In the genomic region with DNA sequence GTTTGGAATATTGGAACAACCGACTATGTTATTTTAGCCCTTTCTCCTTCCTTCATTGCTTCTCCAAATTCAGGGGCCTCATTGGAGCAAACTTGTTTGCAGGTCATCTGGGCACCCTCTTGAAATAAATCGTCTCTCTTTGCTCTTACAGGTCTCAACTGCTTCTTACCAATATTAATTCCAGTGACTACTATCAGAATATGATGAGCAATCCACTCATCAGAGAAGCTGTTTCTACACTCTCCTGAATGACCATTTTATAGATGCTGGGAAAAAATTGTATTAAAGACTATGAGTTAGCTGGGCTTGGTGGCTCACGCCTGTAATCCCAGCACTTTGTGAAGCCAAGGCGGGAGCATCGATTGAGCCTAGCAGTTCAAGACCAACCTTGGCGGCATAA, we compare ENCODE assay signal across 8 cellular contexts. TPM values are rescaled to one million over a fixed set of nuclear protein-coding genes. Genes with fewer than 3 reads are reported as not detected.
A peak's percentile ranks its signal among the peaks of the same experiment; 100 is the strongest.
DNase-seq lines count a peak whose midpoint lies in the region; ATAC-seq, FAIRE-seq and TF ChIP-seq lines count a peak whose summit lies in the region.

No MANE protein-coding gene starts in this region.

- H3K27me3 ChIP-seq in GM06990 (replicated peaks; ENCODE audit: control insufficient read depth, insufficient read depth, low read length) (no peaks in the 10 kb centered on the region), SJSA1 (replicated peaks) (no peaks in the 10 kb centered on the region), esophagus squamous epithelium (no peaks in the 10 kb centered on the region), small intestine (ENCODE audit: control insufficient read depth in 2 of 2, insufficient read depth in 2 of 2, low read length in 2 of 2) (no peaks in the 10 kb centered on the region), brain microvascular endothelial cell (replicated peaks) (no peaks in the 10 kb centered on the region)

- ATAC-seq in GM19023 (IDR thresholded peaks at IDR 0.05; ENCODE audit: unreplicated experiment): no peak

- no peak for DNase-seq in GM06990 (ENCODE audit: extremely low read depth, insufficient read length)
- no peak for DNase-seq in SJSA1 (ENCODE audit: low read depth in 1 of 2, low spot score in 2 of 2)
- DNase-seq in esophagus squamous epithelium (lab: John Stamatoyannopoulos, UW): no peak
- no peak for DNase-seq in small intestine
- DNase-seq in NCI-H1436 (lab: John Stamatoyannopoulos, UW): no peak
- DNase-seq in brain microvascular endothelial cell: no peak
- DNase-seq in NCI-H2171 treated with DMSO at 0.1 percent for 48 hours (lab: John Stamatoyannopoulos, UW): no peak

- peaks cover 19% of the 10 kb centered on the region for H3K4me1 ChIP-seq in SJSA1 (replicated peaks)
- H3K4me1 ChIP-seq in esophagus squamous epithelium: peaks cover 0 to 35% (median 5%) of the 10 kb centered on the region in 3 donors
- H3K4me1 ChIP-seq in small intestine (ENCODE audit: control insufficient read depth in 2 of 2, insufficient read depth in 1 of 2, low read depth in 1 of 2, low read length in 1 of 2): peaks cover 2 to 3% of the 10 kb centered on the region in 2 donors

- H3K4me3 ChIP-seq in GM06990 (replicated peaks; ENCODE audit: low read depth, low read length) (peak overlapping the region; percentile 64), SJSA1 (no peak overlapping the region), esophagus squamous epithelium (peak overlapping the region in 2 of 4 donors; percentile 65 to 73), small intestine (ENCODE audit: low read depth in 1 of 2, low read length in 2 of 2) (no peak overlapping the region), brain microvascular endothelial cell (ENCODE audit: low read depth, low read length) (no peak overlapping the region)

- TF ChIP-seq POLR2A in esophagus squamous epithelium (IDR thresholded peaks at IDR 0.05): no peak

- H3K36me3 ChIP-seq in GM06990 (ENCODE audit: control insufficient read depth, insufficient read depth, low read length): no peaks in the 10 kb centered on the region
- H3K36me3 ChIP-seq in SJSA1: no peaks in the 10 kb centered on the region
- H3K36me3 ChIP-seq in esophagus squamous epithelium: no peaks in the 10 kb centered on the region
- no peaks in the 10 kb centered on the region for H3K36me3 ChIP-seq in small intestine (ENCODE audit: control insufficient read depth in 2 of 2, insufficient read depth in 2 of 2, low read length in 2 of 2)
- no peaks in the 10 kb centered on the region for H3K36me3 ChIP-seq in brain microvascular endothelial cell (replicated peaks)

- H3K27ac ChIP-seq in SJSA1 (peak overlapping the region; percentile 76), esophagus squamous epithelium (peak overlapping the region; percentile 85 to 98 (median 92)), small intestine (ENCODE audit: low read depth in 1 of 2, low read length in 1 of 2) (peak overlapping the region; percentile 88 to 95), brain microvascular endothelial cell (no peak overlapping the region)

- no peak for FAIRE-seq in small intestine (lab: Jason Lieb, UNC)

- H3K9me3 ChIP-seq in SJSA1 (replicated peaks) (no peaks in the 10 kb centered on the region), esophagus squamous epithelium (no peaks in the 10 kb centered on the region), small intestine (ENCODE audit: control insufficient read depth, low read depth) (no peaks in the 10 kb centered on the region)

- intact Hi-C loops in esophagus squamous epithelium (cut with DNase I): no loop called here

- WGBS in esophagus squamous epithelium, 2 donors: 76 to 83% methylated on average over 6 of the region's 6 CpGs
- 67 to 82% (median 75%) methylated on average over 6 of the region's 6 CpGs for WGBS in small intestine, 3 donors

- no peak for TF ChIP-seq CTCF in GM06990 (IDR thresholded peaks at IDR 0.05; ENCODE audit: insufficient read depth, low read length, poor library complexity, severe bottlenecking)
- TF ChIP-seq CTCF in esophagus squamous epithelium (IDR thresholded peaks at IDR 0.05): no peak
- no peak for TF ChIP-seq CTCF in brain microvascular endothelial cell (IDR thresholded peaks at IDR 0.05; ENCODE audit: low read depth, low read length, missing control alignments)

- in situ Hi-C loops in brain microvascular endothelial cell (cut with HindIII; ENCODE audit: low pct_ligation_motif_present, low sequenced_read_pairs): no loop called here

RNA-seq across cellular contexts. Expression of a gene that starts 12.5 kb away (rescaled TPM):
- total RNA-seq in SJSA1 (2014; rRNA removed; shearing (Covaris generic)): 156 and 237 TPM in 2 replicates
- total RNA-seq in esophagus squamous epithelium: 100 to 1,000 TPM; 154 to 229 (median 189) TPM
- 100 to 1,000 TPM; 138 to 194 (median 158) TPM for polyA plus RNA-seq in small intestine

RNA-seq across cellular contexts. Expression of a gene that starts 15.4 kb away (rescaled TPM):
- total RNA-seq in SJSA1 (2014; rRNA removed; shearing (Covaris generic)): 2.4 and 3.9 TPM in 2 replicates
- 1 to 10 TPM; 1.7 to 4.6 (median 4.2) TPM for total RNA-seq in esophagus squamous epithelium
- polyA plus RNA-seq in small intestine: 10 to 100 TPM in 2 of 3 donors, 1 to 10 TPM in 1; 5.0 to 17.4 (median 11.3) TPM

RNA-seq across cellular contexts. Expression of a gene that starts 50.1 kb away (rescaled TPM):
- not detected in 2 replicates for total RNA-seq in SJSA1 (2014; rRNA removed; shearing (Covaris generic))
- total RNA-seq in esophagus squamous epithelium: not detected
- under 1 TPM in 1 of 3 donors, not detected in 2; 0.10 TPM for polyA plus RNA-seq in small intestine
